ENCODE assay signal across 9 cellular contexts in genomic region chr21:40120944-40121575, GRCh38.
A peak's percentile ranks its signal among the peaks of the same experiment; 100 is the strongest.
DNase-seq lines count a peak whose midpoint lies in the region; ATAC-seq, FAIRE-seq and TF ChIP-seq lines count a peak whose summit lies in the region.
"Had no signal": no experiment of that assay in that cellular context is flagged by ENCODE, and none has a peak within 500 bp of the region (broad histone marks: within the 10 kb centered on the region; RNA-seq: fewer than 3 reads in every experiment).

No MANE protein-coding gene starts in this region.

- peak; percentile 100 for FAIRE-seq in islet of Langerhans (lab: Jason Lieb, UNC)
- FAIRE-seq: colon had no signal

- H3K27ac Mint-ChIP-seq in HFFc6 = no peak overlapping the region
- no peak overlapping the region for H3K27ac Mint-ChIP-seq in activated CD4-positive, alpha-beta T cell treated with anti-CD3 and anti-CD28 coated beads, Interleukin-2, amount 10 ng/mL, durations not matched to agents 24 days and 14 days

- no peak overlapping the region for H3K27ac ChIP-seq in RWPE2 (ENCODE audit: poor library complexity, severe bottlenecking)

- H3K4me3 ChIP-seq in AG09309 (ENCODE audit: control insufficient read depth, low read depth, low read length) (no peak overlapping the region), RWPE2 (ENCODE audit: severe bottlenecking) (no peak overlapping the region)

- H3K4me1 Mint-ChIP-seq in HFFc6 (ENCODE audit: low read depth) = peaks cover 11% of the 10 kb centered on the region
- no peaks in the 10 kb centered on the region for H3K4me1 Mint-ChIP-seq in activated CD4-positive, alpha-beta T cell treated with anti-CD3 and anti-CD28 coated beads, Interleukin-2, amount 10 ng/mL, durations not matched to agents 24 days and 14 days

- ATAC-seq in RWPE2 (ENCODE audit: low read depth) = no peak
- no peak for ATAC-seq in GM18520 (IDR thresholded peaks at IDR 0.05; ENCODE audit: unreplicated experiment)

- H3K9me3 Mint-ChIP-seq in HFFc6 = peaks cover 1% of the 10 kb centered on the region
- peaks cover under 1% of the 10 kb centered on the region for H3K9me3 Mint-ChIP-seq in activated CD4-positive, alpha-beta T cell treated with anti-CD3 and anti-CD28 coated beads, Interleukin-2, amount 10 ng/mL, durations not matched to agents 24 days and 14 days

- H3K36me3 ChIP-seq in RWPE2 (ENCODE audit: low read depth) = no peaks in the 10 kb centered on the region

- TF ChIP-seq CTCF in AG09309 (IDR thresholded peaks at IDR 0.05; ENCODE audit: control insufficient read depth, insufficient read depth, low read depth, low read length, missing control alignments) (peak; percentile 61), HFFc6 (IDR thresholded peaks at IDR 0.05) (peak; percentile 92), RWPE2 (IDR thresholded peaks at IDR 0.05; ENCODE audit: poor library complexity, severe bottlenecking) (peak; percentile 93)

- peaks cover 5% of the 10 kb centered on the region for H3K4me1 ChIP-seq in RWPE2 (ENCODE audit: insufficient read depth, poor library complexity, severe bottlenecking)

- no peaks in the 10 kb centered on the region for H3K36me3 Mint-ChIP-seq in HFFc6 (ENCODE audit: low read depth)
- no peaks in the 10 kb centered on the region for H3K36me3 Mint-ChIP-seq in activated CD4-positive, alpha-beta T cell treated with anti-CD3 and anti-CD28 coated beads, Interleukin-2, amount 10 ng/mL, durations not matched to agents 24 days and 14 days (ENCODE audit: low read depth)

- no peaks in the 10 kb centered on the region for H3K9me3 ChIP-seq in RWPE2 (ENCODE audit: severe bottlenecking)

- no peaks in the 10 kb centered on the region for H3K27me3 ChIP-seq in RWPE2 (ENCODE audit: insufficient read depth, poor library complexity, severe bottlenecking)

- no peak overlapping the region for H3K4me3 Mint-ChIP-seq in HFFc6
- no peak overlapping the region for H3K4me3 Mint-ChIP-seq in activated CD4-positive, alpha-beta T cell treated with anti-CD3 and anti-CD28 coated beads, Interleukin-2, amount 10 ng/mL, durations not matched to agents 24 days and 14 days

- intact Hi-C loops in activated CD4-positive, alpha-beta T cell treated with anti-CD3 and anti-CD28 coated beads, Interleukin-2, amount 10 ng/mL, durations not matched to agents 24 days and 14 days (cut with micrococcal nuclease) = loop anchor here (5.0 kb wide), 1 partner anchor 604 kb away; no protein-coding TSS in a partner anchor

- DNase-seq in AG09309 (ENCODE audit: low read depth) = no peak
- DNase-seq in HFFc6 = peak; percentile 4
- no peak for DNase-seq in RWPE2 (ENCODE audit: low spot score)
- no peak for DNase-seq in activated naive CD4-positive, alpha-beta T cell treated with Interleukin-2 at 50 U/mL for 16 hours
- no peak for DNase-seq in HuH-7 (ENCODE audit: low spot score)
- no peak for DNase-seq in activated CD4-positive, alpha-beta T cell treated with anti-CD3 and anti-CD28 coated beads, Interleukin-2, amount 10 ng/mL, durations not matched to agents 24 days and 14 days

- H3K27me3 Mint-ChIP-seq in HFFc6 (ENCODE audit: insufficient read depth) = peaks cover 3% of the 10 kb centered on the region; the same call in 1 of the 2 replicates
- no peaks in the 10 kb centered on the region for H3K27me3 Mint-ChIP-seq in activated CD4-positive, alpha-beta T cell treated with anti-CD3 and anti-CD28 coated beads, Interleukin-2, amount 10 ng/mL, durations not matched to agents 24 days and 14 days
